In the genomic region with DNA sequence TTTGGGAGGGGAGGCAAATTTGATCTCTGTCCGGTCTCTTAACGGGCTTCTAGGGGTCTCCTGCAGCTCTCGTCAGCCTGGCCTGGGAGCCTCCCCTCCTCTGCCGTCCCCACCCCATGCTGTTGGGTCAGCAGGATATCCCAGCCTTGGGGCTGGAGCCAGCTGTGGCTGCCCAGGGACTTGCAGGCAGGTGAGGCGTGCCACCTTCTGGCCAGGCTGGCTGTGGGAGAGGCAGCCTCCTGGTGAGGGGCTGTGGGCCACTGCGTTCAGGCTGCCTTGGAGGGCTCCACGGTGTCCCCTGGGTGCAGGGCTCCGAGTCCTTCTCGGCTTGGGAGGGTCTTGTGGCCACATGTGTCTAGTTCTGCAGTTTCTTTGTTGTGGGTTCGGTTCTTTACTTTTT, we compare ENCODE assay signal across 1 cellular context.
TF ChIP-seq lines count a peak whose summit lies in the region.

No MANE protein-coding gene starts in this region.

TF ChIP-seq in HepG2, 621 proteins besides CTCF, POLR2A, EP300 and RAD21:
- TF ChIP-seq, protein P1, sequence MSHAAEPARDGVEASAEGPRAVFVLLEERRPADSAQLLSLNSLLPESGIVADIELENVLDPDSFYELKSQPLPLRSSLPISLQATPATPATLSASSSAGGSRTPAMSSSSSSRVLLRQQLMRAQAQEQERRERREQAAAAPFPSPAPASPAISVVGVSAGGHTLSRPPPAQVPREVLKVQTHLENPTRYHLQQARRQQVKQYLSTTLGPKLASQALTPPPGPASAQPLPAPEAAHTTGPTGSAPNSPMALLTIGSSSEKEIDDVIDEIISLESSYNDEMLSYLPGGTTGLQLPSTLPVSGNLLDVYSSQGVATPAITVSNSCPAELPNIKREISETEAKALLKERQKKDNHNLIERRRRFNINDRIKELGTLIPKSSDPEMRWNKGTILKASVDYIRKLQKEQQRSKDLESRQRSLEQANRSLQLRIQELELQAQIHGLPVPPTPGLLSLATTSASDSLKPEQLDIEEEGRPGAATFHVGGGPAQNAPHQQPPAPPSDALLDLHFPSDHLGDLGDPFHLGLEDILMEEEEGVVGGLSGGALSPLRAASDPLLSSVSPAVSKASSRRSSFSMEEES (CRISPR knock-in tag; IDR thresholded peaks at IDR 0.05): no peak
- no peak for TF ChIP-seq TBX3 (IDR thresholded peaks at IDR 0.05; ENCODE audit: borderline replicate concordance)
- no peak for TF ChIP-seq NFRKB (IDR thresholded peaks at IDR 0.05)
- TF ChIP-seq TCF7L2 (IDR thresholded peaks at IDR 0.05; ENCODE audit: low read depth, low read length): no peak
- TF ChIP-seq ZNF577 (CRISPR knock-in tag; IDR thresholded peaks at IDR 0.05; ENCODE audit: borderline replicate concordance, low read depth): no peak
- TF ChIP-seq MED1 (CRISPR knock-in tag; IDR thresholded peaks at IDR 0.05): no peak
- no peak for TF ChIP-seq SIX1 (CRISPR knock-in tag; IDR thresholded peaks at IDR 0.05; ENCODE audit: borderline replicate concordance)
- no peak for TF ChIP-seq MYNN (CRISPR knock-in tag; IDR thresholded peaks at IDR 0.05; ENCODE audit: low read depth)
- TF ChIP-seq ZNF350 (CRISPR knock-in tag; IDR thresholded peaks at IDR 0.05; ENCODE audit: borderline replicate concordance, low read depth): no peak
- no peak for TF ChIP-seq ZNF3 (CRISPR knock-in tag; IDR thresholded peaks at IDR 0.05)
- TF ChIP-seq, protein P2, sequence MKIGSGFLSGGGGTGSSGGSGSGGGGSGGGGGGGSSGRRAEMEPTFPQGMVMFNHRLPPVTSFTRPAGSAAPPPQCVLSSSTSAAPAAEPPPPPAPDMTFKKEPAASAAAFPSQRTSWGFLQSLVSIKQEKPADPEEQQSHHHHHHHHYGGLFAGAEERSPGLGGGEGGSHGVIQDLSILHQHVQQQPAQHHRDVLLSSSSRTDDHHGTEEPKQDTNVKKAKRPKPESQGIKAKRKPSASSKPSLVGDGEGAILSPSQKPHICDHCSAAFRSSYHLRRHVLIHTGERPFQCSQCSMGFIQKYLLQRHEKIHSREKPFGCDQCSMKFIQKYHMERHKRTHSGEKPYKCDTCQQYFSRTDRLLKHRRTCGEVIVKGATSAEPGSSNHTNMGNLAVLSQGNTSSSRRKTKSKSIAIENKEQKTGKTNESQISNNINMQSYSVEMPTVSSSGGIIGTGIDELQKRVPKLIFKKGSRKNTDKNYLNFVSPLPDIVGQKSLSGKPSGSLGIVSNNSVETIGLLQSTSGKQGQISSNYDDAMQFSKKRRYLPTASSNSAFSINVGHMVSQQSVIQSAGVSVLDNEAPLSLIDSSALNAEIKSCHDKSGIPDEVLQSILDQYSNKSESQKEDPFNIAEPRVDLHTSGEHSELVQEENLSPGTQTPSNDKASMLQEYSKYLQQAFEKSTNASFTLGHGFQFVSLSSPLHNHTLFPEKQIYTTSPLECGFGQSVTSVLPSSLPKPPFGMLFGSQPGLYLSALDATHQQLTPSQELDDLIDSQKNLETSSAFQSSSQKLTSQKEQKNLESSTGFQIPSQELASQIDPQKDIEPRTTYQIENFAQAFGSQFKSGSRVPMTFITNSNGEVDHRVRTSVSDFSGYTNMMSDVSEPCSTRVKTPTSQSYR (CRISPR knock-in tag; IDR thresholded peaks at IDR 0.05; ENCODE audit: borderline replicate concordance): no peak
